In the genomic region with DNA sequence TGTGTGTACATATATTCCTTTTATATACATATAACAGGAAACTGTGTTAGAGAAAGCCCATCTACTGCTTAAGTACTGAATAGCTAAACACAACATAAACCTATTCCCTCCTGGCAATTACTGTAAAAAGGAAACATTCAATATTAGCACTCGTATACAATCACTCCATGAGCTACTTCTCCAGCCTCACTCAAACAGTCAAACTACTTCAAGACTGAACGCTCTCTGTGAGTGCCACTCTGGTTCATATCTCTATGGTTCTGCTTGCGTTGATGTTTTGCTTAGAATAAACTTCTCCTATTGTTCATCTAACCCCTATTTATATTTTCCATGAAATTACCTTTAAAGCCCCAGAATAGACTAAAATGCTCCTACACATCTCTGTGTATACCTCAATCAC, we compare ENCODE assay signal across 26 cellular contexts.
"Had no signal": no experiment of that assay in that cellular context is flagged by ENCODE, and none has a peak within 500 bp of the region (broad histone marks: within the 10 kb centered on the region; RNA-seq: fewer than 3 reads in every experiment).

No MANE protein-coding gene starts in this region.

- H3K4me1 ChIP-seq: testis had no signal

- H3K27ac ChIP-seq: epithelial cell of prostate, gastrocnemius medialis, hepatocyte, ovary, psoas muscle, sigmoid colon, testis, tibial artery had no signal

- DNase-seq: cortex of kidney; effector memory CD8-positive, alpha-beta T cell; foreskin fibroblast; gastrocnemius medialis; head of caudate nucleus; kidney; mammary epithelial cell; mesendoderm; naive thymus-derived CD8-positive, alpha-beta T cell; nephron progenitor cell; nucleus accumbens; ovary; posterior cingulate gyrus; psoas muscle; right cardiac atrium; sigmoid colon; stimulated activated CD4-positive, alpha-beta T cell treated with anti-CD3 and anti-CD28 coated beads, Interleukin-4, amount 100 ng/mL, for 4 hours; stimulated activated naive CD8-positive, alpha-beta T cell treated with anti-CD3 and anti-CD28 coated beads, Interleukin-15, Interleukin-2, amounts not matched to agents 100 U/mL and 50 U/mL, for 24 hours; substantia nigra; testis; tibial artery had no signal

- ATAC-seq: effector memory CD8-positive, alpha-beta T cell; esophagus mucosa; left lobe of liver; naive thymus-derived CD8-positive, alpha-beta T cell; right cardiac atrium; stimulated activated memory B cell treated with anti-CD40 and anti-IgM and Interleukin-4, amounts not matched to agents 10 μg/mL and 1 μg/mL and 100 μg/mL, for 72 hours; stimulated activated naive CD8-positive, alpha-beta T cell treated with anti-CD3 and anti-CD28 coated beads, Interleukin-15, Interleukin-2, amounts not matched to agents 100 U/mL and 50 U/mL, for 24 hours had no signal

- H3K4me3 ChIP-seq: gastrocnemius medialis, hepatocyte, ovary, psoas muscle, sigmoid colon, testis, tibial artery had no signal

- H3K27me3 ChIP-seq: gastrocnemius medialis, hepatocyte, ovary, sigmoid colon, testis, tibial artery had no signal

- H3K36me3 ChIP-seq: gastrocnemius medialis, ovary, sigmoid colon, tibial artery had no signal

- H3K9me3 ChIP-seq: gastrocnemius medialis, ovary, psoas muscle, sigmoid colon, testis had no signal
